Comparison of ENCODE assay signal across 18 cellular contexts in the genomic region with DNA sequence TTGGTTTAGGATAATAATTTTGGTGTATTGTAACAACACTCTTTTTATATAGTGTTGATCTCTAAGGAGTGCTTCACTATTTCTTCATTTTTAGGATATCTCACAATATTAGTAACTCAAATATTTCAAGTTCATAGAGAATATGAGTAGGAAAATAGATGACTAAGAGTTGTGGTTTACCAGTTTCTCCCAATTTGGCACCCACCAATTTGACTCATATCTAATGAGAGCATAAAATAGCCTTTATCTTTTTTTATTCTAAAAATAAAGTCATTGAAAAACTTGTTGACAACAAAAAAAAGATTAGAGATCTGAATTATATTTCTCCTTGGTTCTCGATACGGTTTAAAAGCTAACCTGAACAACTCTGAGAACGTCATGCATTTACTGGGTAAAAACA.
DNase-seq lines count a peak whose midpoint lies in the region; ATAC-seq and TF ChIP-seq lines count a peak whose summit lies in the region.
"Had no signal": no experiment of that assay in that cellular context is flagged by ENCODE, and none has a peak within 500 bp of the region (broad histone marks: within the 10 kb centered on the region; RNA-seq: fewer than 3 reads in every experiment).

No MANE protein-coding gene starts in this region.

- H3K36me3 ChIP-seq in MG63: no peaks in the 10 kb centered on the region
- H3K36me3 ChIP-seq in WERI-Rb-1: no peaks in the 10 kb centered on the region

- no peak overlapping the region for H3K27ac Mint-ChIP-seq in stimulated activated naive CD8-positive, alpha-beta T cell treated with anti-CD3 and anti-CD28 coated beads, Interleukin-15, Interleukin-2, amounts not matched to agents 100 ng/mL and 50 ng/mL, for 24 hours
- no peak overlapping the region for H3K27ac Mint-ChIP-seq in stimulated activated naive CD8-positive, alpha-beta T cell treated with anti-CD3 and anti-CD28 coated beads, Interleukin-15, amount 100 ng/mL, for 72 hours
- H3K27ac Mint-ChIP-seq: activated B cell treated with CpG ODN at 0.5 μM for 24 hours, IgD-negative memory B cell, naive B cell, type B pancreatic cell had no signal

- H3K36me3 Mint-ChIP-seq in stimulated activated naive CD8-positive, alpha-beta T cell treated with anti-CD3 and anti-CD28 coated beads, Interleukin-15, Interleukin-2, amounts not matched to agents 100 ng/mL and 50 ng/mL, for 24 hours (ENCODE audit: low read depth): no peaks in the 10 kb centered on the region
- H3K36me3 Mint-ChIP-seq: naive B cell, type B pancreatic cell had no signal

- DNase-seq in stimulated activated naive CD8-positive, alpha-beta T cell treated with anti-CD3 and anti-CD28 coated beads, Interleukin-15, amount 100 ng/mL, for 72 hours: no peak
- DNase-seq in amniotic epithelial cell (ENCODE audit: low read depth): peak; percentile 74
- peak; percentile 20 for DNase-seq in fibroblast of the conjunctiva (ENCODE audit: low read depth)
- DNase-seq in SKM-1 treated with dmso at 0.1 percent for 144 hours (lab: John Stamatoyannopoulos, UW; ENCODE audit: unreplicated experiment): no peak
- no peak for DNase-seq in MG63
- DNase-seq in WERI-Rb-1: no peak
- DNase-seq: ACHN, activated B cell treated with CpG ODN at 0.5 μM for 24 hours, activated gamma-delta T cell, caudate nucleus, left cardiac atrium, naive B cell, NCI-H1417, NCI-H446 treated with DMSO at 0.1 percent for 48 hours had no signal

- ATAC-seq in stimulated activated naive CD8-positive, alpha-beta T cell treated with anti-CD3 and anti-CD28 coated beads, Interleukin-15, amount 100 ng/mL, for 72 hours: no peak
- no peak for ATAC-seq in HG03045 (IDR thresholded peaks at IDR 0.05; ENCODE audit: unreplicated experiment)

- H3K9me3 Mint-ChIP-seq in stimulated activated naive CD8-positive, alpha-beta T cell treated with anti-CD3 and anti-CD28 coated beads, Interleukin-15, Interleukin-2, amounts not matched to agents 100 ng/mL and 50 ng/mL, for 24 hours: no peaks in the 10 kb centered on the region
- no peaks in the 10 kb centered on the region for H3K9me3 Mint-ChIP-seq in stimulated activated naive CD8-positive, alpha-beta T cell treated with anti-CD3 and anti-CD28 coated beads, Interleukin-15, amount 100 ng/mL, for 72 hours
- H3K9me3 Mint-ChIP-seq: type B pancreatic cell had no signal

- H3K4me1 Mint-ChIP-seq in stimulated activated naive CD8-positive, alpha-beta T cell treated with anti-CD3 and anti-CD28 coated beads, Interleukin-15, Interleukin-2, amounts not matched to agents 100 ng/mL and 50 ng/mL, for 24 hours (ENCODE audit: low read depth): peaks cover 22% of the 10 kb centered on the region
- no peaks in the 10 kb centered on the region for H3K4me1 Mint-ChIP-seq in stimulated activated naive CD8-positive, alpha-beta T cell treated with anti-CD3 and anti-CD28 coated beads, Interleukin-15, amount 100 ng/mL, for 72 hours
- H3K4me1 Mint-ChIP-seq: activated B cell treated with CpG ODN at 0.5 μM for 24 hours, IgD-negative memory B cell, naive B cell had no signal

- H3K4me3 Mint-ChIP-seq in stimulated activated naive CD8-positive, alpha-beta T cell treated with anti-CD3 and anti-CD28 coated beads, Interleukin-15, Interleukin-2, amounts not matched to agents 100 ng/mL and 50 ng/mL, for 24 hours: peak overlapping the region; percentile 5
- H3K4me3 Mint-ChIP-seq in stimulated activated naive CD8-positive, alpha-beta T cell treated with anti-CD3 and anti-CD28 coated beads, Interleukin-15, amount 100 ng/mL, for 72 hours: no peak overlapping the region
- H3K4me3 Mint-ChIP-seq: activated B cell treated with CpG ODN at 0.5 μM for 24 hours, IgD-negative memory B cell, naive B cell, type B pancreatic cell had no signal

- no peak overlapping the region for H3K27ac ChIP-seq in WERI-Rb-1

- no peaks in the 10 kb centered on the region for H3K27me3 ChIP-seq in MG63
- no peaks in the 10 kb centered on the region for H3K27me3 ChIP-seq in WERI-Rb-1 (ENCODE audit: insufficient read depth, low read depth, severe bottlenecking)

- H3K27me3 Mint-ChIP-seq in stimulated activated naive CD8-positive, alpha-beta T cell treated with anti-CD3 and anti-CD28 coated beads, Interleukin-15, Interleukin-2, amounts not matched to agents 100 ng/mL and 50 ng/mL, for 24 hours: no peaks in the 10 kb centered on the region
- H3K27me3 Mint-ChIP-seq in stimulated activated naive CD8-positive, alpha-beta T cell treated with anti-CD3 and anti-CD28 coated beads, Interleukin-15, amount 100 ng/mL, for 72 hours: no peaks in the 10 kb centered on the region
- H3K27me3 Mint-ChIP-seq: activated B cell treated with CpG ODN at 0.5 μM for 24 hours, IgD-negative memory B cell, naive B cell, type B pancreatic cell had no signal

- no peak overlapping the region for H3K4me3 ChIP-seq in MG63
- no peak overlapping the region for H3K4me3 ChIP-seq in WERI-Rb-1 (ENCODE audit: low read depth, low read length)

- H3K9me3 ChIP-seq in MG63 (peaks cover 2% of the 10 kb centered on the region; the same call in 1 of the 2 replicates), WERI-Rb-1 (ENCODE audit: severe bottlenecking) (peaks cover 5% of the 10 kb centered on the region)

- TF ChIP-seq CTCF in WERI-Rb-1 (IDR thresholded peaks at IDR 0.05; ENCODE audit: low read depth, low read length): no peak

Comparison
In these comparisons a context has a peak if more than half of its experiments do, and no peak if none do; other contexts are left out.
1. DNase-seq: peak in amniotic epithelial cell (single experiment) and fibroblast of the conjunctiva (single experiment); none in stimulated activated naive CD8-positive, alpha-beta T cell treated with anti-CD3 and anti-CD28 coated beads, Interleukin-15, amount 100 ng/mL, for 72 hours (0 of 2), SKM-1 treated with dmso at 0.1 percent for 144 hours (single experiment), MG63 (single experiment) and WERI-Rb-1 (single experiment).